Comparison of ENCODE assay signal across 9 cellular contexts in the genomic region with DNA sequence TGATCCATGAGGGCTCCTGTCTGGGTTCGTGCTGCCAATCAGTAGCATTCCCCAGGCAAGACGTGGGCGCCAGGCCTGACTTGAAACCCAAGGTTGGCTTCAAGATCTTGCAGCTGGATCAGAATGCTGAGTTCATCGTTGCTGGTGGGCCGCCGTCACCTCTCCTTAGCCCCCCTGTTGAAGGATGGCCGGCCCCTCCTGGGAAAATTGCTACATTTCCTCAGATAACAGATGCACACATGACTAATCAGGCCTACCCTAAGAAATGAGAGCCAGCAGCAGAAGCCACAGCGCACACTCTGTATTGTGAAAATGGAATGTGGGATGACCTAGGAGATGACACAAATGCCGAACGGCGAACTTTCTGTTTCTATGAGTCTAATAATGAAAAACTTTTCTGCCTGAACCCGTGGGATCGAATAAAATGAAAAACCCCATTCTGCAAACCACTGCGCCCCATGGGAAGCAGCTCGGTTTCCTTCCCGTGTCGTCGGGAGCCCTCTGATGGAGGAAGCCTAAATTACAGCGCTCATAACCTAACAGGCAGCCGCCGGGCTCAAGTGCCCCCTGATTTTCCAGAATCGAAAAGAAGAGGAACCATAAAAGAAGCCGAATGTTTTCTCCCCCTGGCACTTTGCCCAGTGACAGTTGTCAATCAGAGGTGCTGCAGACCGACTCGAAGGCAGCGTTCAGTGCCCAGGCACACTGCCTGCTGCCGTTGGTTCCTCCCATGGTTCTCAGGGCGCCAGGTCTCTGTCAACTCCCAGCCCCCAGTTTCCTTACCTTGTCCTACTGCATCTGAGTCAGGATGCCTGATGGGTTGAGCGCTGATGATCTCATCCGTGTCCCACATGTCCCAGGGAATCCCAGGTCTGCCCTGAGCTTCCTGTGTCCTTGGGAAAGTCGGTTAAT. TPM values are rescaled to one million over a fixed set of nuclear protein-coding genes. Genes with fewer than 3 reads are reported as not detected.
A peak's percentile ranks its signal among the peaks of the same experiment; 100 is the strongest.
DNase-seq lines count a peak whose midpoint lies in the region; ATAC-seq, FAIRE-seq and TF ChIP-seq lines count a peak whose summit lies in the region.
"Had no signal": no experiment of that assay in that cellular context is flagged by ENCODE, and none has a peak within 500 bp of the region (broad histone marks: within the 10 kb centered on the region; RNA-seq: fewer than 3 reads in every experiment).

No MANE protein-coding gene starts in this region.

- FAIRE-seq in astrocyte (lab: Jason Lieb, UNC), result peak; percentile 63

- peak overlapping the region; percentile 76 for H3K9ac ChIP-seq in astrocyte (ENCODE audit: low read length)

- H3K4me2 ChIP-seq in astrocyte (ENCODE audit: low read length), result peak overlapping the region; percentile 83
- H3K4me2 ChIP-seq in hepatocyte, result peak overlapping the region; percentile 52

- H3K36me3 ChIP-seq in astrocyte (ENCODE audit: insufficient read depth, low read length), result peaks cover 4% of the 10 kb centered on the region
- no peaks in the 10 kb centered on the region for H3K36me3 ChIP-seq in hepatocyte (replicated peaks; ENCODE audit: insufficient read depth, low read depth)

- H3K79me2 ChIP-seq in astrocyte (ENCODE audit: insufficient read depth, low read length) (peaks cover 91% of the 10 kb centered on the region), hepatocyte (no peaks in the 10 kb centered on the region)

- H3K9me2 ChIP-seq in hepatocyte (replicated peaks; ENCODE audit: insufficient read depth), result no peaks in the 10 kb centered on the region

- H4K20me1 ChIP-seq in astrocyte (ENCODE audit: insufficient read depth, low read length) (peaks cover 15% of the 10 kb centered on the region), hepatocyte (ENCODE audit: insufficient read depth, poor library complexity, severe bottlenecking) (no peaks in the 10 kb centered on the region)

- H3K9me3 ChIP-seq in astrocyte (ENCODE audit: insufficient read depth, low read depth, low read length) (no peaks in the 10 kb centered on the region), hepatocyte (ENCODE audit: low read depth) (no peaks in the 10 kb centered on the region)

- ATAC-seq in GM19035 (IDR thresholded peaks at IDR 0.05; ENCODE audit: unreplicated experiment), result no peak

- peak overlapping the region; percentile 78 for H3K27ac ChIP-seq in astrocyte (ENCODE audit: low read depth, low read length)
- H3K27ac ChIP-seq in hepatocyte, result peak overlapping the region; percentile 45
- H3K27ac ChIP-seq in skin epidermis, result peak overlapping the region in 11 of 21 experiments; percentile 4 to 73 (median 47)

- 36% methylated on average over 31 of the region's 31 CpGs for WGBS in hepatocyte (ENCODE audit: low lambda C conversion rate, missing lambda C conversion rate)

- H3K27me3 Mint-ChIP-seq in astrocyte (ENCODE audit: low read depth, unreplicated experiment), result peaks cover 24% of the 10 kb centered on the region

- H3K4me3 Mint-ChIP-seq in astrocyte (ENCODE audit: unreplicated experiment), result peak overlapping the region; percentile 23
- H3K4me3 Mint-ChIP-seq: stimulated activated naive CD8-positive, alpha-beta T cell treated with anti-CD3 and anti-CD28 coated beads, Interleukin-15, Interleukin-2, amounts not matched to agents 100 ng/mL and 50 ng/mL, for 24 hours had no signal

- TF ChIP-seq CTCF in GM12873 (IDR thresholded peaks at IDR 0.05; ENCODE audit: insufficient read depth, low read depth, low read length, missing control alignments) (peak; percentile 78), LNCAP (IDR thresholded peaks at IDR 0.05) (peak; percentile 84), astrocyte (IDR thresholded peaks at IDR 0.05; ENCODE audit: insufficient read depth, low read depth, low read length) (peak; percentile 67), hepatocyte (IDR thresholded peaks at IDR 0.05; ENCODE audit: poor library complexity) (peak; percentile 87)

- H3K4me1 Mint-ChIP-seq in astrocyte (ENCODE audit: low read depth, unreplicated experiment), result peaks cover 24% of the 10 kb centered on the region

- H2AFZ ChIP-seq in astrocyte (ENCODE audit: low read depth, low read length) (peak overlapping the region; percentile 27), hepatocyte (no peak overlapping the region)

- no peaks in the 10 kb centered on the region for H3K27me3 ChIP-seq in astrocyte (ENCODE audit: insufficient read depth, low read length)
- peaks cover 39% of the 10 kb centered on the region for H3K27me3 ChIP-seq in hepatocyte

- peak overlapping the region; percentile 46 for H3K4me3 ChIP-seq in astrocyte (ENCODE audit: insufficient read depth, low read depth, low read length)
- no peak overlapping the region for H3K4me3 ChIP-seq in hepatocyte
- no peak overlapping the region for H3K4me3 ChIP-seq in skin epidermis

- peak; percentile 72 for DNase-seq in A172 (ENCODE audit: low spot score)
- DNase-seq in T-helper 1 cell, result peak in 3 of 5 donors; percentile 16 to 48 (median 38)
- peak; percentile 86 for DNase-seq in astrocyte (ENCODE audit: low read depth)
- peak; percentile 80 for DNase-seq in hepatocyte (ENCODE audit: low spot score)

- H3K27ac Mint-ChIP-seq in astrocyte (ENCODE audit: unreplicated experiment), result peak overlapping the region; percentile 75
- H3K27ac Mint-ChIP-seq: stimulated activated naive CD8-positive, alpha-beta T cell treated with anti-CD3 and anti-CD28 coated beads, Interleukin-15, Interleukin-2, amounts not matched to agents 100 ng/mL and 50 ng/mL, for 24 hours had no signal

- H3K4me1 ChIP-seq in astrocyte (ENCODE audit: insufficient read depth, low read length) (peaks cover 61% of the 10 kb centered on the region), hepatocyte (ENCODE audit: insufficient read depth) (peaks cover 15% of the 10 kb centered on the region)

- H3K36me3 Mint-ChIP-seq in astrocyte (ENCODE audit: low read depth, unreplicated experiment), result peaks cover 2% of the 10 kb centered on the region

- H3K9me3 Mint-ChIP-seq in astrocyte (ENCODE audit: unreplicated experiment), result no peaks in the 10 kb centered on the region
- H3K9me3 Mint-ChIP-seq: stimulated activated naive CD8-positive, alpha-beta T cell treated with anti-CD3 and anti-CD28 coated beads, Interleukin-15, Interleukin-2, amounts not matched to agents 100 ng/mL and 50 ng/mL, for 24 hours had no signal

RNA-seq across cellular contexts. Expression of gene H6PD, which starts 38.2 kb away (rescaled TPM):
- 8.6 and 10.2 TPM in 2 replicates for total RNA-seq in A172 (2014; rRNA removed; shearing (Covaris generic))
- total RNA-seq in astrocyte (13.9 and 18.9 TPM in 2 replicates), hepatocyte (40.4 and 54.8 TPM in 2 replicates)
- polyA plus RNA-seq in hepatocyte, result 23.9 and 26.3 TPM in 2 replicates
